12 cellular contexts compared by ENCODE assay signal in the genomic region with DNA sequence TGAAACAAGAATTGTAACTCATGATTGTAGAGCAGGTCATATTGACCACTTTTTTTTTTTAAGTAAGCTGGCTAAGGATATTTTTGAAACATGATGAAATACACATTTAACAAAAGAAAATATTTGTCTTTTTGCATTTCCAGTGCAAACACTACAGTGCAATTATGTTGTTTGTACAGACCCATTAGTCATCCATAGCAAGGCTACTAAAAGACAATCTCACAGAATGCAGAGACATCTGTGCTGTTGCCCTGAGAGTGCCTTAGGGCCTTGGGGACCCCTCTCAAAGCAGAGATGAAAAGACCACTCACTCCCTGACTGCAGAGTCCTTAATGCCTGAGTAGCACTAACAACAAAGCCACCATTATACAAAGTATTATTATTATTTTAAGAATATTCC.
DNase-seq lines count a peak whose midpoint lies in the region; ATAC-seq and TF ChIP-seq lines count a peak whose summit lies in the region.
"Had no signal": no experiment of that assay in that cellular context is flagged by ENCODE, and none has a peak within 500 bp of the region (broad histone marks: within the 10 kb centered on the region; RNA-seq: fewer than 3 reads in every experiment).

No MANE protein-coding gene starts in this region.

- peak; percentile 83 for ATAC-seq in RWPE2 (ENCODE audit: low read depth)
- ATAC-seq in omental fat pad (ENCODE audit: low FRiP score): no peak
- ATAC-seq: activated T-cell treated with anti-CD3 and anti-CD28 coated beads, Interleukin-2, amount 50 U/mL, for 4 hours had no signal

- H3K4me1 ChIP-seq in RWPE2 (ENCODE audit: insufficient read depth, poor library complexity, severe bottlenecking): peaks cover 9% of the 10 kb centered on the region

- H3K27ac ChIP-seq in RWPE2 (ENCODE audit: poor library complexity, severe bottlenecking): no peak overlapping the region

- DNase-seq in NCI-H1092 (lab: John Stamatoyannopoulos, UW): peak; percentile 55
- peak; percentile 87 for DNase-seq in NCI-H2081 treated with DMSO at 0.1 percent for 48 hours (lab: John Stamatoyannopoulos, UW)
- no peak for DNase-seq in RWPE2 (ENCODE audit: low spot score)
- DNase-seq in osteocyte (ENCODE audit: extremely low spot score, unreplicated experiment): no peak
- DNase-seq in omental fat pad (ENCODE audit: low spot score): no peak
- no peak for DNase-seq in Ammon's horn (ENCODE audit: low spot score)
- DNase-seq in central memory CD4-positive, alpha-beta T cell: no peak
- DNase-seq: activated T-cell treated with anti-CD3 and anti-CD28 coated beads, Interleukin-2, amount 50 U/mL, for 4 hours; anterior cingulate cortex; H7 had no signal

- H3K36me3 Mint-ChIP-seq in osteocyte (ENCODE audit: unreplicated experiment): peaks cover 3% of the 10 kb centered on the region

- peak overlapping the region; percentile 51 for H3K27ac Mint-ChIP-seq in osteocyte (ENCODE audit: unreplicated experiment)
- H3K27ac Mint-ChIP-seq: dendritic cell treated with granulocyte-macrophage colony-stimulating factor and Interleukin-4, amounts not matched to agents 40 ng/mL and 50 ng/mL, for 4 days had no signal

- TF ChIP-seq CTCF in RWPE2 (IDR thresholded peaks at IDR 0.05; ENCODE audit: poor library complexity, severe bottlenecking) (no peak), osteocyte (IDR thresholded peaks at IDR 0.05) (no peak), omental fat pad (IDR thresholded peaks at IDR 0.05) (no peak)

- no peak overlapping the region for H3K4me3 Mint-ChIP-seq in osteocyte (ENCODE audit: unreplicated experiment)
- H3K4me3 Mint-ChIP-seq: activated T-cell treated with anti-CD3 and anti-CD28 coated beads, Interleukin-2, amount 50 U/mL, for 4 hours; dendritic cell treated with granulocyte-macrophage colony-stimulating factor and Interleukin-4, amounts not matched to agents 40 ng/mL and 50 ng/mL, for 4 days had no signal

- H3K9me3 Mint-ChIP-seq in osteocyte (ENCODE audit: unreplicated experiment): peaks cover 11% of the 10 kb centered on the region
- H3K9me3 Mint-ChIP-seq: activated T-cell treated with anti-CD3 and anti-CD28 coated beads, Interleukin-2, amount 50 U/mL, for 4 hours; dendritic cell treated with granulocyte-macrophage colony-stimulating factor and Interleukin-4, amounts not matched to agents 40 ng/mL and 50 ng/mL, for 4 days had no signal

- no peaks in the 10 kb centered on the region for H3K27me3 Mint-ChIP-seq in osteocyte (ENCODE audit: unreplicated experiment)

- peaks cover 37% of the 10 kb centered on the region for H3K4me1 Mint-ChIP-seq in osteocyte (ENCODE audit: unreplicated experiment)

- no peak overlapping the region for H3K4me3 ChIP-seq in RWPE2 (ENCODE audit: severe bottlenecking)
- H3K4me3 ChIP-seq: smooth muscle cell had no signal

- H3K36me3 ChIP-seq in RWPE2 (ENCODE audit: low read depth): no peaks in the 10 kb centered on the region

- no peaks in the 10 kb centered on the region for H3K9me3 ChIP-seq in RWPE2 (ENCODE audit: severe bottlenecking)

- no peaks in the 10 kb centered on the region for H3K27me3 ChIP-seq in RWPE2 (ENCODE audit: insufficient read depth, poor library complexity, severe bottlenecking)

Comparison
In these comparisons a context has a peak if more than half of its experiments do, and no peak if none do; other contexts are left out.
1. DNase-seq: peak in NCI-H1092 (single experiment) and NCI-H2081 treated with DMSO at 0.1 percent for 48 hours (single experiment); none in RWPE2 (single experiment), osteocyte (single experiment), omental fat pad (single experiment), Ammon's horn (single experiment) and central memory CD4-positive, alpha-beta T cell (single experiment).